In the genomic region with DNA sequence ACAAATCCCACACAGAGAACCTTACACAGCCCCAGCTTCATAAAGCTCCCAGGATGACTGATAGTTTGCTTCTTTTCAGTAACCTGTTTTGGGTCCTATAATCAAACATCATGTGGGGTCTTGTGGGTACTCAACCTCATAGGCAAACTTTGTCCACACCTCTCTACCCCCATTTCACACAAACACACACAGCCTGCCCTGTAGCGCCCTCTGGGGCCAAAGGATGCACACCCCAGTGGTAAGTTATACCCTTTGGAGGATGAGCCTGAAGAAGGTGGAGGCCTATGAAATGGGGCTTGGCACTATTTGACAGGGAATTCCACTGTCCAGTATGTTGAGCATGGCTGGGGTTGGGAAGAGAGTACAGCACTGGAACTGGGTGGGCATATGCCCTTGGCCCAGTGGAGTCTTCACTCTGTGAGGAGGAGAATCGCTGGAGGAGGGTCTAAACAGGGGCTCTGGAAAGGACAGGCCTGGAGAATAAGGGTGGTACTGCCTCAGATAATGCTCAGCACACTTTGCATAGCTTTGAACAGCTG, we compare ENCODE assay signal across 10 cellular contexts. TPM values are rescaled to one million over a fixed set of nuclear protein-coding genes. Genes with fewer than 3 reads are reported as not detected.
DNase-seq lines count a peak whose midpoint lies in the region; ATAC-seq and TF ChIP-seq lines count a peak whose summit lies in the region.
"Had no signal": no experiment of that assay in that cellular context is flagged by ENCODE, and none has a peak within 500 bp of the region (broad histone marks: within the 10 kb centered on the region; RNA-seq: fewer than 3 reads in every experiment).

No MANE protein-coding gene starts in this region.

- H3K9me3 ChIP-seq in HCT116 (ENCODE audit: control insufficient read depth in 1 of 2, insufficient read depth in 1 of 2, low read depth in 1 of 2, low read length in 2 of 2): no peaks in the 10 kb centered on the region
- no peaks in the 10 kb centered on the region for H3K9me3 ChIP-seq in osteoblast (ENCODE audit: low read depth, low read length)

- in situ Hi-C loops in astrocyte of the spinal cord (cut with HindIII; ENCODE audit: low sequenced_read_pairs): no loop called here

- no peaks in the 10 kb centered on the region; the same call in 1 of the 2 replicates for H3K9me2 ChIP-seq in HCT116 (ENCODE audit: insufficient read depth)

- POLR2A ChIA-PET in HCT116 (lab: Charles Lee): no interaction called here

- H3K27me3 ChIP-seq in HCT116 (ENCODE audit: insufficient read depth, low read length) (peaks cover 8% of the 10 kb centered on the region; the same call in 1 of the 2 replicates), osteoblast (ENCODE audit: insufficient read depth, low read length) (no peaks in the 10 kb centered on the region), dorsolateral prefrontal cortex (no peaks in the 10 kb centered on the region)

- no peak for TF ChIP-seq POLR2A in HCT116 (IDR thresholded peaks at IDR 0.05; ENCODE audit: borderline replicate concordance, extremely low read depth, insufficient read depth, insufficient read length)

- H3K4me3 ChIP-seq in HCT116 (replicated peaks in 1 of 2; ENCODE audit: low read depth in 1 of 2, low read length in 2 of 2) (no peak overlapping the region), astrocyte of the spinal cord (ENCODE audit: low read depth, low read length) (no peak overlapping the region), osteoblast (ENCODE audit: insufficient read depth, low read length) (no peak overlapping the region), dorsolateral prefrontal cortex (no peak overlapping the region)

- DNase-seq in DMS 273 (lab: John Stamatoyannopoulos, UW; ENCODE audit: unreplicated experiment) (peak; percentile 26), DMS 273 treated with DMSO at 0.1 percent for 48 hours (lab: John Stamatoyannopoulos, UW) (no peak), HCT116 (ENCODE audit: low read depth, low spot score) (no peak), astrocyte of the spinal cord (ENCODE audit: low read depth, low spot score) (no peak), osteoblast (ENCODE audit: insufficient read length, low spot score, missing footprints) (no peak), dorsolateral prefrontal cortex (no peak)
- DNase-seq in activated CD8-positive, alpha-beta memory T cell treated with anti-CD3 and anti-CD28 coated beads, Interleukin-2, amount 50 U/mL, for 48 hours: no peak
- DNase-seq: NCI-H69 had no signal

- ATAC-seq in HCT116 (peak; percentile 75), HG02759 (IDR thresholded peaks at IDR 0.05; ENCODE audit: unreplicated experiment) (no peak)

- intact Hi-C loops in HCT116 (cut with micrococcal nuclease) (no loop called here), dorsolateral prefrontal cortex (cut with DNase I) (no loop called here)

- no TSS peak for BruUV-seq in HCT116 (replicated peaks; lab: Mats Ljungman, UMichigan)

- H3K79me2 ChIP-seq in HCT116 (ENCODE audit: insufficient read depth, low read length) (no peaks in the 10 kb centered on the region), osteoblast (ENCODE audit: insufficient read depth, low read length) (no peaks in the 10 kb centered on the region)

- H2AFZ ChIP-seq in HCT116 (ENCODE audit: low read depth, low read length, poor library complexity, severe bottlenecking) (no peak overlapping the region), osteoblast (ENCODE audit: low read length) (no peak overlapping the region)

- no peak overlapping the region for H3K4me2 ChIP-seq in HCT116 (ENCODE audit: low read length)
- no peak overlapping the region for H3K4me2 ChIP-seq in osteoblast (ENCODE audit: insufficient read depth, low read length)

- no peak overlapping the region for H3K9ac ChIP-seq in HCT116 (ENCODE audit: low read length)

- TF ChIP-seq CTCF in HCT116 (IDR thresholded peaks at IDR 0.05 in 2 of 3, conservative IDR thresholded peaks at IDR 0.05 in 1 of 3; ENCODE audit: borderline replicate concordance in 1 of 3, insufficient read depth in 1 of 3, low read depth in 2 of 3, low read length in 2 of 3) (peak; percentile 26 to 61 (median 56); a peak in 5 of 6 replicates), astrocyte of the spinal cord (IDR thresholded peaks at IDR 0.05; ENCODE audit: low read depth, low read length) (peak; percentile 23), osteoblast (IDR thresholded peaks at IDR 0.05; ENCODE audit: extremely low read depth, low read depth, low read length) (peak; percentile 38), dorsolateral prefrontal cortex (IDR thresholded peaks at IDR 0.05 in 54 of 56, conservative IDR thresholded peaks at IDR 0.05 in 2 of 56; ENCODE audit: low read depth in 1 of 56, partially characterized antibody in 56 of 56) (no peak)

- TF ChIP-seq RAD21 in HCT116 (IDR thresholded peaks at IDR 0.05; ENCODE audit: low read depth): peak; percentile 57

- H4K20me1 ChIP-seq in HCT116 (ENCODE audit: insufficient read depth) (no peaks in the 10 kb centered on the region), osteoblast (ENCODE audit: insufficient read depth, low read length) (no peaks in the 10 kb centered on the region)

- no peak overlapping the region for H3K27ac ChIP-seq in HCT116 (ENCODE audit: low read depth, low read length)
- no peak overlapping the region for H3K27ac ChIP-seq in osteoblast (ENCODE audit: low read depth, low read length)
- H3K27ac ChIP-seq in dorsolateral prefrontal cortex: no peak overlapping the region
- H3K27ac ChIP-seq: epithelial cell of prostate had no signal

- H3K4me1 ChIP-seq in HCT116 (ENCODE audit: control insufficient read depth in 1 of 2, insufficient read depth in 2 of 2, low read length in 2 of 2) (no peaks in the 10 kb centered on the region), osteoblast (ENCODE audit: insufficient read depth, low read length) (no peaks in the 10 kb centered on the region)

- RAD21 ChIA-PET in HCT116 (lab: Charles Lee; ENCODE audit: low non-redundant PET in 1 of 2, low total read pairs in 2 of 2, uncharacterized antibody in 2 of 2, unreplicated experiment in 2 of 2): no interaction called here

- H3K36me3 ChIP-seq in HCT116 (ENCODE audit: control insufficient read depth in 1 of 2, insufficient read depth in 2 of 2, low read length in 2 of 2): no peaks in the 10 kb centered on the region
- H3K36me3 ChIP-seq in osteoblast (ENCODE audit: insufficient read depth, low read length): no peaks in the 10 kb centered on the region

- CTCF ChIA-PET in HCT116 (lab: Charles Lee): no interaction called here

TF ChIP-seq in HCT116, 20 proteins besides CTCF, POLR2A, EP300 and RAD21:
- no peak for TF ChIP-seq ELF1 (IDR thresholded peaks at IDR 0.05; ENCODE audit: borderline replicate concordance, low read depth)
- TF ChIP-seq TCF7L2 (IDR thresholded peaks at IDR 0.05; ENCODE audit: borderline replicate concordance, extremely low read depth, insufficient read depth, insufficient read length): no peak

RNA-seq across cellular contexts. Expression of gene COL25A1, which starts 30.5 kb away (rescaled TPM):
- not detected for total RNA-seq in HCT116 (2021; ENCODE audit: unreplicated experiment)
- polyA plus RNA-seq in HCT116 (2012): 0.04 and 0.07 TPM in 2 replicates
- 1.2 and 1.4 TPM in 2 replicates for total RNA-seq in osteoblast
- 10 to 100 TPM in 5 of 120 experiments, 1 to 10 TPM in 115; 1.2 to 11.1 (median 4.9) TPM for total RNA-seq in dorsolateral prefrontal cortex

Comparison
In these comparisons a context has a peak if more than half of its experiments do, and no peak if none do; other contexts are left out.
1. CTCF ChIP-seq: peak in HCT116 (3 of 3), astrocyte of the spinal cord (single experiment) and osteoblast (single experiment); none in dorsolateral prefrontal cortex (0 of 56).